ENCODE assay signal across 15 cellular contexts in the genomic region with DNA sequence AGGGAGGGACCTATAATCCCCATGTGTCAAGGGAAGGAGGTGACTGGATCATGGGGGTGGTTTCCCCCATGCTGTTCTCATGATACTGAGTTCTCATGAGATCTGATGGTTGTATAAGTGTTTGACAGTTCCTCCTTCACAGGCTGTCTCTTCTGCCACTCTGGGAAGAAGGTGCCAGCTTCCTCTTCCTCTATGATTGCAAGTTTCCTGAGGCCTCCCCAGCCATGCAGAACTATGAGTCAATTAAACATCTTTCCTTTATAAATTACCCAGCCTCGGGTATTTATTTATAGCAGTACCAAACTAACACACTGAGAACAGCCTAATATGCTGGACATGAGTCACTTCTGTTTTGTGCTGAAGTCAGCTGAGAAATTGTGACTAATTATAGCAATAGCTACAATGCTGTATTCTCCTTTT.
DNase-seq lines count a peak whose midpoint lies in the region; TF ChIP-seq lines count a peak whose summit lies in the region.
"Had no signal": no experiment of that assay in that cellular context is flagged by ENCODE, and none has a peak within 500 bp of the region (broad histone marks: within the 10 kb centered on the region; RNA-seq: fewer than 3 reads in every experiment).

No MANE protein-coding gene starts in this region.

- H3K36me3 ChIP-seq in hepatocyte (replicated peaks; ENCODE audit: insufficient read depth, low read depth): no peaks in the 10 kb centered on the region
- H3K36me3 ChIP-seq: spleen had no signal

- H3K27ac ChIP-seq in epithelial cell of prostate (no peak overlapping the region), hepatocyte (no peak overlapping the region)
- H3K27ac ChIP-seq: spleen had no signal

- 60% methylated on average over 1 of the region's 1 CpG for WGBS in hepatocyte (ENCODE audit: low lambda C conversion rate, missing lambda C conversion rate)

- no peaks in the 10 kb centered on the region for H3K79me2 ChIP-seq in hepatocyte

- H3K4me3 ChIP-seq in hepatocyte: no peak overlapping the region
- H3K4me3 ChIP-seq: spleen had no signal

- H3K4me1 ChIP-seq in hepatocyte (ENCODE audit: insufficient read depth): no peaks in the 10 kb centered on the region

- H3K9me3 ChIP-seq in hepatocyte (ENCODE audit: low read depth): no peaks in the 10 kb centered on the region
- H3K9me3 ChIP-seq: spleen had no signal

- H3K27me3 ChIP-seq in hepatocyte: peaks cover 3% of the 10 kb centered on the region
- H3K27me3 ChIP-seq: spleen had no signal

- no peaks in the 10 kb centered on the region for H4K20me1 ChIP-seq in hepatocyte (ENCODE audit: insufficient read depth, poor library complexity, severe bottlenecking)

- no peak overlapping the region for H3K4me2 ChIP-seq in hepatocyte

- DNase-seq in EL: peak; percentile 61
- DNase-seq in NOMO-1 treated with DMSO at 0.1 percent for 48 hours (lab: John Stamatoyannopoulos, UW; ENCODE audit: unreplicated experiment): peak; percentile 85
- DNase-seq in epithelial cell of prostate (ENCODE audit: low read depth, low spot score): peak; percentile 45
- peak; percentile 28 for DNase-seq in non-pigmented ciliary epithelial cell (ENCODE audit: low read depth)
- DNase-seq in NCI-H748 (lab: John Stamatoyannopoulos, UW; ENCODE audit: unreplicated experiment): no peak
- DNase-seq in activated gamma-delta T cell treated with Interleukin-2 at 50 U/mL for 16 hours: no peak
- DNase-seq in cerebellar nuclear complex (lab: John Stamatoyannopoulos, UW): no peak
- no peak for DNase-seq in hepatocyte (ENCODE audit: low spot score)
- DNase-seq: activated CD4-positive, alpha-beta T cell treated with anti-CD3 and anti-CD28 coated beads, Interleukin-2, amount 10 ng/mL, durations not matched to agents 24 days and 14 days; activated naive CD4-positive, alpha-beta T cell treated with anti-CD3 and anti-CD28 coated beads, Interleukin-2, amount 10 ng/mL, durations not matched to agents 7 days and 5 days; DMS53; GOT3; NCI-H146; spleen; stimulated activated naive CD8-positive, alpha-beta T cell treated with anti-CD3 and anti-CD28 coated beads, Interleukin-15, Interleukin-2, amounts not matched to agents 100 U/mL and 50 U/mL, for 24 hours had no signal

- no peak for TF ChIP-seq CTCF in hepatocyte (IDR thresholded peaks at IDR 0.05; ENCODE audit: poor library complexity)

- no peak overlapping the region for H2AFZ ChIP-seq in hepatocyte

- H3K9me2 ChIP-seq in hepatocyte (replicated peaks; ENCODE audit: insufficient read depth): no peaks in the 10 kb centered on the region

Comparison
In these comparisons a context has a peak if more than half of its experiments do, and no peak if none do; other contexts are left out.
1. DNase-seq: peak in EL (single experiment), NOMO-1 treated with DMSO at 0.1 percent for 48 hours (single experiment), epithelial cell of prostate (single experiment) and non-pigmented ciliary epithelial cell (single experiment); none in NCI-H748 (single experiment), activated gamma-delta T cell treated with Interleukin-2 at 50 U/mL for 16 hours (single experiment), cerebellar nuclear complex (0 of 2) and hepatocyte (single experiment).